Comparison of ENCODE assay signal across 1 cellular context in the genomic region with DNA sequence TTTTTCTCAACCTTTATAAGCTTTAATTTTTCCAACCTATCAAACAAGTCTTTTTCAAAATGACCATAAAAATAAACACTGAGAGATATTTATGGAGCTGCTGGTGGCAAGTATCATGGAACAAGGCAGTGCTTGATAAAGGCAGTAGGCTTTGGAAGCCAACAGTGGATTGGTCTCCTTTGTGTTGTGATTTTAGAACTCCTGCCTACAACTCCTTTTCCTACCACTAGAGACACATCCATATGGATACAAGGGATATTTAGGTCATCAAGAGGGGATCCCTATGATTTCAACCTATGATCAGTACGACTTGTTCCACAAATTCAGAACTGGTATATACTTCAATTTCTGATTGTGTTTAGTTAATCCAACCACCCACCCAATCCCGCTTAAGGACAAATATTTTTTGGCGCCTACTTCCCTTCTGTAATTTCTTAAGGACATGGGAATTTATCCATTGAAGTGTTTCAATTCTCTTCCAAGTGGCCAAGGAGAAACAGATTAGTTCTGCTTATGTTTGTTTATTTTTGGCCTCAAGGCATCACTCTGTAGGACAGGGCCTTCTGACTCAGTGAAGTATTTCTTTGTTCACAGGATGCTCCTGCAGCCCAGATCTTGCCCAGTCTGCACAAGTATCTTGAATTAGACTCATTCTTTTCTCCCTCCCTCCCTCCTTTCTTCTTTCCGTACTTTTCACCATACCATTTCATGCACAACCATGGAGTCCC.
TF ChIP-seq lines count a peak whose summit lies in the region.

No MANE protein-coding gene starts in this region.

TF ChIP-seq in IMR-90, 13 proteins besides CTCF, POLR2A, EP300 and RAD21:
- no peak for TF ChIP-seq MAZ (IDR thresholded peaks at IDR 0.05; ENCODE audit: borderline replicate concordance, low read depth, low read length)
- TF ChIP-seq SMC3 (IDR thresholded peaks at IDR 0.05; ENCODE audit: low read depth, low read length), result no peak
- TF ChIP-seq MXI1 (IDR thresholded peaks at IDR 0.05; ENCODE audit: borderline replicate concordance, low read depth, low read length), result no peak
- no peak for TF ChIP-seq BHLHE40 (IDR thresholded peaks at IDR 0.05; ENCODE audit: low read depth, low read length)
- TF ChIP-seq, protein P1, sequence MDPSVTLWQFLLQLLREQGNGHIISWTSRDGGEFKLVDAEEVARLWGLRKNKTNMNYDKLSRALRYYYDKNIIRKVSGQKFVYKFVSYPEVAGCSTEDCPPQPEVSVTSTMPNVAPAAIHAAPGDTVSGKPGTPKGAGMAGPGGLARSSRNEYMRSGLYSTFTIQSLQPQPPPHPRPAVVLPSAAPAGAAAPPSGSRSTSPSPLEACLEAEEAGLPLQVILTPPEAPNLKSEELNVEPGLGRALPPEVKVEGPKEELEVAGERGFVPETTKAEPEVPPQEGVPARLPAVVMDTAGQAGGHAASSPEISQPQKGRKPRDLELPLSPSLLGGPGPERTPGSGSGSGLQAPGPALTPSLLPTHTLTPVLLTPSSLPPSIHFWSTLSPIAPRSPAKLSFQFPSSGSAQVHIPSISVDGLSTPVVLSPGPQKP (IDR thresholded peaks at IDR 0.05; ENCODE audit: borderline replicate concordance, low read depth, low read length), result no peak
- TF ChIP-seq, protein P2, sequence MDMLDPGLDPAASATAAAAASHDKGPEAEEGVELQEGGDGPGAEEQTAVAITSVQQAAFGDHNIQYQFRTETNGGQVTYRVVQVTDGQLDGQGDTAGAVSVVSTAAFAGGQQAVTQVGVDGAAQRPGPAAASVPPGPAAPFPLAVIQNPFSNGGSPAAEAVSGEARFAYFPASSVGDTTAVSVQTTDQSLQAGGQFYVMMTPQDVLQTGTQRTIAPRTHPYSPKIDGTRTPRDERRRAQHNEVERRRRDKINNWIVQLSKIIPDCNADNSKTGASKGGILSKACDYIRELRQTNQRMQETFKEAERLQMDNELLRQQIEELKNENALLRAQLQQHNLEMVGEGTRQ (IDR thresholded peaks at IDR 0.05; ENCODE audit: low read depth, low read length), result no peak
- TF ChIP-seq MAFK (IDR thresholded peaks at IDR 0.05; ENCODE audit: low read depth, low read length), result no peak
- no peak for TF ChIP-seq NFE2L2 (IDR thresholded peaks at IDR 0.05; ENCODE audit: low read depth, low read length)
- no peak for TF ChIP-seq CEBPB (IDR thresholded peaks at IDR 0.05; ENCODE audit: low read depth, low read length)
- no peak for TF ChIP-seq CHD1 (IDR thresholded peaks at IDR 0.05; ENCODE audit: low read depth, low read length)
- no peak for TF ChIP-seq RCOR1 (IDR thresholded peaks at IDR 0.05; ENCODE audit: insufficient replicate concordance, low read length)
